In genomic region chr11:64742087-64742939, GRCh38 we compare ENCODE assay signal across 7 cellular contexts. TPM values are rescaled to one million over a fixed set of nuclear protein-coding genes. Genes with fewer than 3 reads are reported as not detected.
DNase-seq lines count a peak whose midpoint lies in the region; ATAC-seq and TF ChIP-seq lines count a peak whose summit lies in the region.

No MANE protein-coding gene starts in this region.

- TF ChIP-seq POLR2A in uterus (IDR thresholded peaks at IDR 0.05), result no peak

- H3K4me3 Mint-ChIP-seq in memory B cell, result peak overlapping the region; percentile 94

- POLR2A ChIA-PET in GM10248 (lab: Yijun Ruan, JAX), result no interaction called here

- CTCF ChIA-PET in GM10248 (lab: Yijun Ruan, JAX), result interaction anchor here (1.0 to 5.2 kb wide), 14 partner anchors 9 to 411 kb away, joined by 3 to 50 read pairs (median 4); no protein-coding TSS in a partner anchor

- H3K36me3 ChIP-seq in MG63 (no peaks in the 10 kb centered on the region), uterus (no peaks in the 10 kb centered on the region)

- ATAC-seq in memory B cell (ENCODE audit: low read depth) (no peak), HG02981 (IDR thresholded peaks at IDR 0.05; ENCODE audit: unreplicated experiment) (no peak), GM21360 (IDR thresholded peaks at IDR 0.05; ENCODE audit: unreplicated experiment) (no peak)

- no peaks in the 10 kb centered on the region for H3K9me3 ChIP-seq in MG63
- H3K9me3 ChIP-seq in uterus, result no peaks in the 10 kb centered on the region

- peaks cover 19% of the 10 kb centered on the region for H3K27me3 ChIP-seq in MG63
- no peaks in the 10 kb centered on the region for H3K27me3 ChIP-seq in uterus

- peaks cover 0 to 7% of the 10 kb centered on the region in 2 donors for H3K4me1 ChIP-seq in uterus

- no peaks in the 10 kb centered on the region for H3K9me3 Mint-ChIP-seq in memory B cell

- peaks cover 33% of the 10 kb centered on the region for H3K4me1 Mint-ChIP-seq in memory B cell

- TF ChIP-seq CTCF in GM10248 (IDR thresholded peaks at IDR 0.05; ENCODE audit: control extremely low read depth, extremely low read depth, low read depth, missing control alignments), result no peak
- TF ChIP-seq CTCF in uterus (IDR thresholded peaks at IDR 0.05), result no peak

- H3K36me3 Mint-ChIP-seq in memory B cell, result peaks cover 14% of the 10 kb centered on the region

- peak overlapping the region; percentile 80 for H3K27ac ChIP-seq in caudate nucleus (ENCODE audit: low read depth, low read length)
- H3K27ac ChIP-seq in uterus, result peak overlapping the region; percentile 87 to 91

- peak overlapping the region; percentile 77 for H3K27ac Mint-ChIP-seq in memory B cell

- DNase-seq in GM10248 (ENCODE audit: extremely low spot score) (peak; percentile 70), MG63 (no peak), caudate nucleus (lab: John Stamatoyannopoulos, UW) (peak in 1 of 61 donors; percentile 56), memory B cell (ENCODE audit: low spot score in 2 of 2) (no peak), uterus (peak; percentile 32 to 34)

- no peaks in the 10 kb centered on the region for H3K27me3 Mint-ChIP-seq in memory B cell

- H3K4me3 ChIP-seq in MG63, result peak overlapping the region; percentile 25; the same call in 1 of the 2 replicates
- H3K4me3 ChIP-seq in uterus, result peak overlapping the region; percentile 42 to 49

- intact Hi-C loops in uterus (cut with DNase I; ENCODE audit: low total_unique reads), result no loop called here

RNA-seq across cellular contexts. Expression of gene RASGRP2, which starts 1.6 kb away (rescaled TPM):
- total RNA-seq in MG63 (2014; rRNA removed; shearing (Covaris generic); ENCODE audit: low replicate concordance), result not detected in 2 replicates
- total RNA-seq in uterus, result 10 to 100 TPM in 3 of 4 donors, 1 to 10 TPM in 1; 3.2 to 72.8 (median 23.3) TPM

RNA-seq across cellular contexts. Expression of gene PYGM, which starts 17.5 kb away (rescaled TPM):
- not detected in 2 replicates for total RNA-seq in MG63 (2014; rRNA removed; shearing (Covaris generic); ENCODE audit: low replicate concordance)
- total RNA-seq in uterus, result 10 to 100 TPM in 2 of 4 donors, 1 to 10 TPM in 2; 2.9 to 42.8 (median 11.4) TPM

RNA-seq across cellular contexts. Expression of gene NRXN2, which starts 19.3 kb away (rescaled TPM):
- 4.2 and 12.7 TPM in 2 replicates for total RNA-seq in MG63 (2014; rRNA removed; shearing (Covaris generic); ENCODE audit: low replicate concordance)
- total RNA-seq in uterus, result 10 to 100 TPM in 2 of 4 donors, 1 to 10 TPM in 1, under 1 TPM in 1; 0.88 to 48.4 (median 12.6) TPM

RNA-seq across cellular contexts. Expression of gene SF1, which starts 36.0 kb away (rescaled TPM):
- 70.1 and 72.2 TPM in 2 replicates for total RNA-seq in MG63 (2014; rRNA removed; shearing (Covaris generic); ENCODE audit: low replicate concordance)
- total RNA-seq in uterus, result 100 to 1,000 TPM in 3 of 4 donors, 10 to 100 TPM in 1; 62.0 to 374 (median 219) TPM

Comparison
In these comparisons a context has a peak if more than half of its experiments do, and no peak if none do; other contexts are left out.
1. DNase-seq: peak in GM10248 (single experiment) and uterus (2 of 2); none in MG63 (single experiment) and memory B cell (0 of 2).